13 cellular contexts compared by ENCODE assay signal in the genomic region with DNA sequence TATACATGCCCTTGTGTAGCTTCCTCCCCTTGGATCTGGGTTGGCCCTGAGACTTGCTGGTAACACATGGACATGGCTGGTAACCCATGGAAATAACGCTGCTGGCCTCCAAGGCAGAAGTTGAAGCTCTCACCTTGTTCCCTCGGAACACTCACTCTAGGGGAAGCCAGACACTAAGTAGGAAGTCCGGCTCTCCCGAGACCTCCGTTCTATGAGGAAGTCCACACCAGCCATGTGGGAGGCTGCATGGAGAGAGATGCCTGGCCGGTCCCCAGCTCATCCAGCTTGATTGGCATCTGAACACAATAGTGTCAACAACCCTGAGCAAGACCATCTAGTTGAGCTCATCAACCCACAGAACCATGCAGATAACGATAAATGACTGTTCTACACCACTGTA.
"Had no signal": no experiment of that assay in that cellular context is flagged by ENCODE, and none has a peak within 500 bp of the region (broad histone marks: within the 10 kb centered on the region; RNA-seq: fewer than 3 reads in every experiment).

No MANE protein-coding gene starts in this region.

- DNase-seq: dermis blood vessel endothelial cell; esophagus squamous epithelium; foreskin fibroblast; glutamatergic neuron; left ventricle myocardium inferior; lower lobe of right lung; natural killer cell; nucleus accumbens; ovary; stimulated activated CD4-positive, alpha-beta T cell treated with anti-CD3 and anti-CD28 coated beads, Interleukin-2, amount 100 ng/mL, for 48 hours; stimulated activated naive CD4-positive, alpha-beta T cell treated with Interleukin-2 at 50 U/mL for 16 hours; thyroid gland had no signal

- ATAC-seq: gastroesophageal sphincter, lower lobe of right lung, natural killer cell had no signal
